Comparison of ENCODE assay signal across 3 cellular contexts in the genomic region with DNA sequence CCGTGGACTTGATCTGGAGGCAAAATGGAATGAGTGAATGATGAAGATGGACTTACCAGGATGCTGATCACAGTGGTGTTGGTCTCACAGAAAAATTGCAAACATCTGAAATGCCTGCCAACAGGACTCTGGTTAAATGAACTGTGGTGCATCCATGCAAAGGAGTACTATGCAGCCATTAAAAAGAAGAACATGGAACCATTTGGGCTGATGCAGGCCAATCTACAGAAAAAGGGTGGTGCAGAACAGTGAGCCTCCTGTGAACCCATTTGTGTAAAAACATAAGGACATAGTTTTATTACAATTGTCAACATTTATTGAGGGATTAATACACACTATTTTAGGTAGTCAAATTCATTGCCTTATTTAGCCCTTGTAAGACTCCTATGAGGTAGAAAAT.
A peak's percentile ranks its signal among the peaks of the same experiment; 100 is the strongest.
TF ChIP-seq lines count a peak whose summit lies in the region.

No MANE protein-coding gene starts in this region.

TF ChIP-seq in HEK293, 187 proteins besides CTCF, POLR2A, EP300 and RAD21:
- TF ChIP-seq ZNF266 (tag by site-specific recombination; IDR thresholded peaks at IDR 0.05; ENCODE audit: low read depth) (no peak), ZSCAN30 (tag by site-specific recombination; IDR thresholded peaks at IDR 0.05) (peak; percentile 84), ZNF146 (tag by site-specific recombination; IDR thresholded peaks at IDR 0.05) (peak; percentile 46; the same call in 1 of the 2 replicates)

TF ChIP-seq in K562, 482 proteins besides CTCF, POLR2A, EP300 and RAD21:
- peak; percentile 57 for TF ChIP-seq ZNF146 (CRISPR knock-in tag; IDR thresholded peaks at IDR 0.05; ENCODE audit: unreplicated experiment)
- TF ChIP-seq, protein P1, sequence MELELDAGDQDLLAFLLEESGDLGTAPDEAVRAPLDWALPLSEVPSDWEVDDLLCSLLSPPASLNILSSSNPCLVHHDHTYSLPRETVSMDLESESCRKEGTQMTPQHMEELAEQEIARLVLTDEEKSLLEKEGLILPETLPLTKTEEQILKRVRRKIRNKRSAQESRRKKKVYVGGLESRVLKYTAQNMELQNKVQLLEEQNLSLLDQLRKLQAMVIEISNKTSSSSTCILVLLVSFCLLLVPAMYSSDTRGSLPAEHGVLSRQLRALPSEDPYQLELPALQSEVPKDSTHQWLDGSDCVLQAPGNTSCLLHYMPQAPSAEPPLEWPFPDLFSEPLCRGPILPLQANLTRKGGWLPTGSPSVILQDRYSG (tag; conservative IDR thresholded peaks at IDR 0.05; ENCODE audit: low read depth) = no peak

TF ChIP-seq in H1, 55 proteins besides CTCF, POLR2A, EP300 and RAD21:
- TF ChIP-seq CBX8 (IDR thresholded peaks at IDR 0.05; ENCODE audit: borderline replicate concordance, low read depth, low read length) (no peak), KDM1A (IDR thresholded peaks at IDR 0.05; ENCODE audit: borderline replicate concordance, low read length) (0 out of 2 replicates have a peak, but pooled peaks have one; percentile 10), NRF1 (IDR thresholded peaks at IDR 0.05; ENCODE audit: low read depth, low read length) (no peak)
